1 cellular context compared by ENCODE assay signal in genomic region chr1:25800538-25801377, GRCh38.
TF ChIP-seq lines count a peak whose summit lies in the region.

No MANE protein-coding gene starts in this region.

TF ChIP-seq in HepG2, 621 proteins besides CTCF, POLR2A, EP300 and RAD21:
- TF ChIP-seq TGIF2 (CRISPR knock-in tag; IDR thresholded peaks at IDR 0.05) = 0 out of 2 replicates have a peak, but pooled peaks have one; percentile 27
- peak; percentile 29 for TF ChIP-seq ZNF687 (CRISPR knock-in tag; IDR thresholded peaks at IDR 0.05)
- peak; percentile 71; the same call in 1 of the 2 replicates for TF ChIP-seq ZNF296 (CRISPR knock-in tag; conservative IDR thresholded peaks at IDR 0.05)
- TF ChIP-seq ZNF598 (CRISPR knock-in tag; IDR thresholded peaks at IDR 0.05; ENCODE audit: borderline replicate concordance) = no peak
- no peak for TF ChIP-seq ZNF264 (CRISPR knock-in tag; IDR thresholded peaks at IDR 0.05)
- no peak for TF ChIP-seq NAIF1 (CRISPR knock-in tag; IDR thresholded peaks at IDR 0.05; ENCODE audit: borderline replicate concordance)
- peak; percentile 48; the same call in 1 of the 2 replicates for TF ChIP-seq ZBTB38 (CRISPR knock-in tag; IDR thresholded peaks at IDR 0.05)
- TF ChIP-seq, protein P1, sequence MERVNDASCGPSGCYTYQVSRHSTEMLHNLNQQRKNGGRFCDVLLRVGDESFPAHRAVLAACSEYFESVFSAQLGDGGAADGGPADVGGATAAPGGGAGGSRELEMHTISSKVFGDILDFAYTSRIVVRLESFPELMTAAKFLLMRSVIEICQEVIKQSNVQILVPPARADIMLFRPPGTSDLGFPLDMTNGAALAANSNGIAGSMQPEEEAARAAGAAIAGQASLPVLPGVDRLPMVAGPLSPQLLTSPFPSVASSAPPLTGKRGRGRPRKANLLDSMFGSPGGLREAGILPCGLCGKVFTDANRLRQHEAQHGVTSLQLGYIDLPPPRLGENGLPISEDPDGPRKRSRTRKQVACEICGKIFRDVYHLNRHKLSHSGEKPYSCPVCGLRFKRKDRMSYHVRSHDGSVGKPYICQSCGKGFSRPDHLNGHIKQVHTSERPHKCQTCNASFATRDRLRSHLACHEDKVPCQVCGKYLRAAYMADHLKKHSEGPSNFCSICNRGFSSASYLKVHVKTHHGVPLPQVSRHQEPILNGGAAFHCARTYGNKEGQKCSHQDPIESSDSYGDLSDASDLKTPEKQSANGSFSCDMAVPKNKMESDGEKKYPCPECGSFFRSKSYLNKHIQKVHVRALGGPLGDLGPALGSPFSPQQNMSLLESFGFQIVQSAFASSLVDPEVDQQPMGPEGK (CRISPR knock-in tag; IDR thresholded peaks at IDR 0.05) = 0 out of 2 replicates have a peak, but pooled peaks have one; percentile 15
- TF ChIP-seq, protein P2, sequence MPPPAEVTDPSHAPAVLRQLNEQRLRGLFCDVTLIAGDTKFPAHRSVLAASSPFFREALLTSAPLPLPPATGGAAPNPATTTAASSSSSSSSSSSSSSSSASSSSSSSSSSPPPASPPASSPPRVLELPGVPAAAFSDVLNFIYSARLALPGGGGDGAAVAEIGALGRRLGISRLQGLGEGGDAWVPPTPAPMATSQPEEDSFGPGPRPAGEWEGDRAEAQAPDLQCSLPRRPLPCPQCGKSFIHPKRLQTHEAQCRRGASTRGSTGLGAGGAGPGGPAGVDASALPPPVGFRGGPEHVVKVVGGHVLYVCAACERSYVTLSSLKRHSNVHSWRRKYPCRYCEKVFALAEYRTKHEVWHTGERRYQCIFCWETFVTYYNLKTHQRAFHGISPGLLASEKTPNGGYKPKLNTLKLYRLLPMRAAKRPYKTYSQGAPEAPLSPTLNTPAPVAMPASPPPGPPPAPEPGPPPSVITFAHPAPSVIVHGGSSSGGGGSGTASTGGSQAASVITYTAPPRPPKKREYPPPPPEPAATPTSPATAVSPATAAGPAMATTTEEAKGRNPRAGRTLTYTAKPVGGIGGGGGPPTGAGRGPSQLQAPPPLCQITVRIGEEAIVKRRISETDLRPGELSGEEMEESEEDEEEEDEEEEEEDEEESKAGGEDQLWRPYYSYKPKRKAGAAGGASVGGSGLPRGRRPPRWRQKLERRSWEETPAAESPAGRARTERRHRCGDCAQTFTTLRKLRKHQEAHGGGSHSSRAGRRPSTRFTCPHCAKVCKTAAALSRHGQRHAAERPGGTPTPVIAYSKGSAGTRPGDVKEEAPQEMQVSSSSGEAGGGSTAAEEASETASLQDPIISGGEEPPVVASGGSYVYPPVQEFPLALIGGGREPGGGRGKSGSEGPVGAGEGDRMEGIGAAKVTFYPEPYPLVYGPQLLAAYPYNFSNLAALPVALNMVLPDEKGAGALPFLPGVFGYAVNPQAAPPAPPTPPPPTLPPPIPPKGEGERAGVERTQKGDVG (CRISPR knock-in tag; IDR thresholded peaks at IDR 0.05; ENCODE audit: borderline replicate concordance) = peak; percentile 42; the same call in 1 of the 2 replicates
- TF ChIP-seq PITX1 (CRISPR knock-in tag; IDR thresholded peaks at IDR 0.05) = no peak
- TF ChIP-seq FLYWCH1 (CRISPR knock-in tag; IDR thresholded peaks at IDR 0.05) = no peak
- peak; percentile 40 for TF ChIP-seq ZBTB33 (CRISPR knock-in tag; IDR thresholded peaks at IDR 0.05)
